Comparison of ENCODE assay signal across 24 cellular contexts in the genomic region with DNA sequence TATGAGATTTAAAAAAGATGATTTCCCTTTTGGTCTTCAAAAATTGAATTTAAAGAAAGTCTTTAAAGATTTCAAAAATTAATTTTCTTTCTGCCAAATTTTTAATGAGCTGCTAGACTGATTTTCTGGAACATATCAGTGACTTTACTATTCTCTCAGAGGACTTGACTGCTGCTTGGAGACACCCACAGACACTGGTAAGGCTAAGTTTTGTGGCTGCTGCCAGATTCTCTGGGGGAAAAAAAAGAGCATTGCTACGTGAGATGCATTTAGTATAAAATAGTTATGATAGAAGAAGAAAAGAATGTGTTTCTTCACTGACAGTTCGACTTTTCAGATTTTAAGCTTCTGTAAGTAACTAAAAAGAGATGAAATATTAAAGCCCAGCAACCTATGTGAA.
"Had no signal": no experiment of that assay in that cellular context is flagged by ENCODE, and none has a peak within 500 bp of the region (broad histone marks: within the 10 kb centered on the region; RNA-seq: fewer than 3 reads in every experiment).

No MANE protein-coding gene starts in this region.

- DNase-seq: activated effector memory CD4-positive, alpha-beta T cell treated with anti-CD3 and anti-CD28 coated beads, Interleukin-2, amount 50 U/mL, for 16 hours; activated effector memory CD4-positive, alpha-beta T cell treated with Interleukin-2 at 50 U/mL for 16 hours; activated gamma-delta T cell; activated gamma-delta T cell treated with Interleukin-2 at 50 U/mL for 16 hours; activated naive CD4-positive, alpha-beta T cell; activated naive CD4-positive, alpha-beta T cell treated with anti-CD3 and anti-CD28 coated beads for 36 hours; activated naive CD4-positive, alpha-beta T cell treated with anti-CD3 and anti-CD28 coated beads, Interleukin-2, amount 10 ng/mL, durations not matched to agents 7 days and 5 days; activated naive CD4-positive, alpha-beta T cell treated with anti-CD3 and anti-CD28 coated beads, Interleukin-2, amount 50 U/mL, for 16 hours; activated naive CD4-positive, alpha-beta T cell treated with Interleukin-2 at 50 U/mL for 16 hours; activated naive CD8-positive, alpha-beta T cell treated with anti-CD3 and anti-CD28 coated beads for 36 hours; activated naive CD8-positive, alpha-beta T cell treated with anti-CD3 and anti-CD28 coated beads, Interleukin-2, amount 10 ng/mL, durations not matched to agents 7 days and 5 days; activated naive CD8-positive, alpha-beta T cell treated with anti-CD3 and anti-CD28 coated beads, Interleukin-2, amount 50 U/mL, for 24 hours; activated T-cell treated with anti-CD3 and anti-CD28 coated beads, Interleukin-2, amount 50 U/mL, for 1 hour; activated T-cell treated with anti-CD3 and anti-CD28 coated beads, Interleukin-2, amount 50 U/mL, for 24 hours; activated T-cell treated with anti-CD3 and anti-CD28 coated beads, Interleukin-2, amount 50 U/mL, for 4 hours; activated T-cell treated with anti-CD3 and anti-CD28 coated beads, Interleukin-2, amount 50 U/mL, for 48 hours; activated T-cell treated with anti-CD3 and anti-CD28 coated beads, Interleukin-2, amount 50 U/mL, for 72 hours; adrenal gland; amniotic stem cell; aorta; body of pancreas; brain microvascular endothelial cell; central memory CD4-positive, alpha-beta T cell; cerebellar nuclear complex had no signal
